2 cellular contexts compared by ENCODE assay signal in the genomic region with DNA sequence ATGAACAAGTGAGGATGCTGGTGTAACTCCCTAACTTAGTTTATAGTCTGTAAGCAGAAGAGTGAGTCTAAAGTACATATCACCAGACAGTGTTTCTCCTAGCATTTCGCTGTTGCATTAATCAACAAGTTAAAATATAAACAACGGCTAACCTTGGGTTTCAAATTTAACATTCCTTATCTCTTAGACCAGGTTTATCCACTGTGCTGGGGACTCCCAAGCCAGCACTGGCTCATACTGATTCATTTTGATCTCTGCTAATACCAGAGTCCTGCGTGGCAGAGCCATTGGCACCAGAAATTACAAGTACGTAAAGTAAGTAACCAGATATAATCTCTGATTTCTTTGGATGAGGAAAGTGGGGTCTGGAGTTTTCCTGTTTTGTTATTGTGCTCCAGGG.
TF ChIP-seq lines count a peak whose summit lies in the region.

A gene with protein sequence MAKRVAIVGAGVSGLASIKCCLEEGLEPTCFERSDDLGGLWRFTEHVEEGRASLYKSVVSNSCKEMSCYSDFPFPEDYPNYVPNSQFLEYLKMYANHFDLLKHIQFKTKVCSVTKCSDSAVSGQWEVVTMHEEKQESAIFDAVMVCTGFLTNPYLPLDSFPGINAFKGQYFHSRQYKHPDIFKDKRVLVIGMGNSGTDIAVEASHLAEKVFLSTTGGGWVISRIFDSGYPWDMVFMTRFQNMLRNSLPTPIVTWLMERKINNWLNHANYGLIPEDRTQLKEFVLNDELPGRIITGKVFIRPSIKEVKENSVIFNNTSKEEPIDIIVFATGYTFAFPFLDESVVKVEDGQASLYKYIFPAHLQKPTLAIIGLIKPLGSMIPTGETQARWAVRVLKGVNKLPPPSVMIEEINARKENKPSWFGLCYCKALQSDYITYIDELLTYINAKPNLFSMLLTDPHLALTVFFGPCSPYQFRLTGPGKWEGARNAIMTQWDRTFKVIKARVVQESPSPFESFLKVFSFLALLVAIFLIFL (plus strand): TSS at position 186 of the 400 bp plus-strand sequence. CDS start 9,594 bp downstream, outside the sequence.

TF ChIP-seq in HepG2, 621 proteins besides CTCF, POLR2A, EP300 and RAD21 (continued from another document):
- TF ChIP-seq, protein P1, sequence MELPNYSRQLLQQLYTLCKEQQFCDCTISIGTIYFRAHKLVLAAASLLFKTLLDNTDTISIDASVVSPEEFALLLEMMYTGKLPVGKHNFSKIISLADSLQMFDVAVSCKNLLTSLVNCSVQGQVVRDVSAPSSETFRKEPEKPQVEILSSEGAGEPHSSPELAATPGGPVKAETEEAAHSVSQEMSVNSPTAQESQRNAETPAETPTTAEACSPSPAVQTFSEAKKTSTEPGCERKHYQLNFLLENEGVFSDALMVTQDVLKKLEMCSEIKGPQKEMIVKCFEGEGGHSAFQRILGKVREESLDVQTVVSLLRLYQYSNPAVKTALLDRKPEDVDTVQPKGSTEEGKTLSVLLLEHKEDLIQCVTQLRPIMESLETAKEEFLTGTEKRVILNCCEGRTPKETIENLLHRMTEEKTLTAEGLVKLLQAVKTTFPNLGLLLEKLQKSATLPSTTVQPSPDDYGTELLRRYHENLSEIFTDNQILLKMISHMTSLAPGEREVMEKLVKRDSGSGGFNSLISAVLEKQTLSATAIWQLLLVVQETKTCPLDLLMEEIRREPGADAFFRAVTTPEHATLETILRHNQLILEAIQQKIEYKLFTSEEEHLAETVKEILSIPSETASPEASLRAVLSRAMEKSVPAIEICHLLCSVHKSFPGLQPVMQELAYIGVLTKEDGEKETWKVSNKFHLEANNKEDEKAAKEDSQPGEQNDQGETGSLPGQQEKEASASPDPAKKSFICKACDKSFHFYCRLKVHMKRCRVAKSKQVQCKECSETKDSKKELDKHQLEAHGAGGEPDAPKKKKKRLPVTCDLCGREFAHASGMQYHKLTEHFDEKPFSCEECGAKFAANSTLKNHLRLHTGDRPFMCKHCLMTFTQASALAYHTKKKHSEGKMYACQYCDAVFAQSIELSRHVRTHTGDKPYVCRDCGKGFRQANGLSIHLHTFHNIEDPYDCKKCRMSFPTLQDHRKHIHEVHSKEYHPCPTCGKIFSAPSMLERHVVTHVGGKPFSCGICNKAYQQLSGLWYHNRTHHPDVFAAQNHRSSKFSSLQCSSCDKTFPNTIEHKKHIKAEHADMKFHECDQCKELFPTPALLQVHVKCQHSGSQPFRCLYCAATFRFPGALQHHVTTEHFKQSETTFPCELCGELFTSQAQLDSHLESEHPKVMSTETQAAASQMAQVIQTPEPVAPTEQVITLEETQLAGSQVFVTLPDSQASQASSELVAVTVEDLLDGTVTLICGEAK (IDR thresholded peaks at IDR 0.05): no peak
- TF ChIP-seq, protein P1 (CRISPR knock-in tag; IDR thresholded peaks at IDR 0.05): no peak
- TF ChIP-seq FOXP1 (IDR thresholded peaks at IDR 0.05) (no peak), FOXP1 (CRISPR knock-in tag; IDR thresholded peaks at IDR 0.05) (no peak), PHF8 (CRISPR knock-in tag; IDR thresholded peaks at IDR 0.05) (no peak), ZNF382 (CRISPR knock-in tag; IDR thresholded peaks at IDR 0.05; ENCODE audit: borderline replicate concordance) (no peak), ERF (CRISPR knock-in tag; IDR thresholded peaks at IDR 0.05) (no peak), KAT7 (CRISPR knock-in tag; IDR thresholded peaks at IDR 0.05; ENCODE audit: borderline replicate concordance) (no peak), BCL6 (CRISPR knock-in tag; IDR thresholded peaks at IDR 0.05) (no peak), ZKSCAN8 (CRISPR knock-in tag; IDR thresholded peaks at IDR 0.05; ENCODE audit: borderline replicate concordance) (no peak), ZNF589 (CRISPR knock-in tag; conservative IDR thresholded peaks at IDR 0.05) (no peak), ZNF260 (CRISPR knock-in tag; IDR thresholded peaks at IDR 0.05; ENCODE audit: borderline replicate concordance, low read depth) (no peak), CENPT (CRISPR knock-in tag; IDR thresholded peaks at IDR 0.05; ENCODE audit: low read depth) (no peak), TCF7L2 (IDR thresholded peaks at IDR 0.05; ENCODE audit: low read depth, low read length) (no peak), MED13 (CRISPR knock-in tag; IDR thresholded peaks at IDR 0.05) (no peak), KLF13 (CRISPR knock-in tag; IDR thresholded peaks at IDR 0.05) (no peak), KDM4B (CRISPR knock-in tag; IDR thresholded peaks at IDR 0.05) (no peak), TBX2 (CRISPR knock-in tag; IDR thresholded peaks at IDR 0.05; ENCODE audit: borderline replicate concordance) (no peak)
- TF ChIP-seq, protein P2, sequence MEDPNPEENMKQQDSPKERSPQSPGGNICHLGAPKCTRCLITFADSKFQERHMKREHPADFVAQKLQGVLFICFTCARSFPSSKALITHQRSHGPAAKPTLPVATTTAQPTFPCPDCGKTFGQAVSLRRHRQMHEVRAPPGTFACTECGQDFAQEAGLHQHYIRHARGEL (CRISPR knock-in tag; IDR thresholded peaks at IDR 0.05): no peak

TF ChIP-seq in SK-N-SH treated with all-trans-retinoic acid at 6 μM for 48 hours, 23 proteins besides CTCF, POLR2A, EP300 and RAD21 (continued from another document):
- TF ChIP-seq, protein P3, sequence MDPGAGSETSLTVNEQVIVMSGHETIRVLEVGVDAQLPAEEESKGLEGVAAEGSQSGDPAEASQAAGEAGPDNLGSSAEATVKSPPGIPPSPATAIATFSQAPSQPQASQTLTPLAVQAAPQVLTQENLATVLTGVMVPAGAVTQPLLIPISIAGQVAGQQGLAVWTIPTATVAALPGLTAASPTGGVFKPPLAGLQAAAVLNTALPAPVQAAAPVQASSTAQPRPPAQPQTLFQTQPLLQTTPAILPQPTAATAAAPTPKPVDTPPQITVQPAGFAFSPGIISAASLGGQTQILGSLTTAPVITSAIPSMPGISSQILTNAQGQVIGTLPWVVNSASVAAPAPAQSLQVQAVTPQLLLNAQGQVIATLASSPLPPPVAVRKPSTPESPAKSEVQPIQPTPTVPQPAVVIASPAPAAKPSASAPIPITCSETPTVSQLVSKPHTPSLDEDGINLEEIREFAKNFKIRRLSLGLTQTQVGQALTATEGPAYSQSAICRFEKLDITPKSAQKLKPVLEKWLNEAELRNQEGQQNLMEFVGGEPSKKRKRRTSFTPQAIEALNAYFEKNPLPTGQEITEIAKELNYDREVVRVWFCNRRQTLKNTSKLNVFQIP (CRISPR knock-in tag; IDR thresholded peaks at IDR 0.05; ENCODE audit: borderline replicate concordance, low read depth): no peak
- TF ChIP-seq ISL1 (CRISPR knock-in tag; IDR thresholded peaks at IDR 0.05): no peak
- TF ChIP-seq, protein P4, sequence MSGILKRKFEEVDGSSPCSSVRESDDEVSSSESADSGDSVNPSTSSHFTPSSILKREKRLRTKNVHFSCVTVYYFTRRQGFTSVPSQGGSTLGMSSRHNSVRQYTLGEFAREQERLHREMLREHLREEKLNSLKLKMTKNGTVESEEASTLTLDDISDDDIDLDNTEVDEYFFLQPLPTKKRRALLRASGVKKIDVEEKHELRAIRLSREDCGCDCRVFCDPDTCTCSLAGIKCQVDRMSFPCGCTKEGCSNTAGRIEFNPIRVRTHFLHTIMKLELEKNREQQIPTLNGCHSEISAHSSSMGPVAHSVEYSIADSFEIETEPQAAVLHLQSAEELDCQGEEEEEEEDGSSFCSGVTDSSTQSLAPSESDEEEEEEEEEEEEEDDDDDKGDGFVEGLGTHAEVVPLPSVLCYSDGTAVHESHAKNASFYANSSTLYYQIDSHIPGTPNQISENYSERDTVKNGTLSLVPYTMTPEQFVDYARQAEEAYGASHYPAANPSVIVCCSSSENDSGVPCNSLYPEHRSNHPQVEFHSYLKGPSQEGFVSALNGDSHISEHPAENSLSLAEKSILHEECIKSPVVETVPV (CRISPR knock-in tag; IDR thresholded peaks at IDR 0.05): no peak
